ENCODE assay signal across 15 cellular contexts in the genomic region with DNA sequence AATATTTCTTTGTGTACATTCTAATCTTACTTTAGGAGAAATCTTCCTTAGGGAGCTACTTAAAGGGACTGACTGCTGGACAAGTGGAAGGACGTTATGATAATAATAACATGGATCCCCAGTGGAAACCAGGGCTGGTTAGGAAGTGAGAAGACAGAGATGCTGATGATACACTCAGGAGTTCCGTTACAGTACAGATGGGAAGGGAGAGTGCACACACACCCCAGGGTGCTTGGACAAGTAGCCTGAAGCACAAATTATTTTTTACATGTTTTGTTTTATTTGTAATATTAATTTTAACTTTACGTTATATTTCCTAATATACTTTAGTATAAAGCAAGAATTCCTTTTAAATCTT.
"Had no signal": no experiment of that assay in that cellular context is flagged by ENCODE, and none has a peak within 500 bp of the region (broad histone marks: within the 10 kb centered on the region; RNA-seq: fewer than 3 reads in every experiment).

No MANE protein-coding gene starts in this region.

- H3K9me3 ChIP-seq: gastroesophageal sphincter, ovary had no signal

- H3K4me3 Mint-ChIP-seq: activated CD4-positive, alpha-beta T cell treated with anti-CD3 and anti-CD28 coated beads for 36 hours; activated naive CD8-positive, alpha-beta T cell had no signal

- H3K4me1 ChIP-seq: gastroesophageal sphincter, psoas muscle, tibial artery had no signal

- ATAC-seq: activated CD4-positive, alpha-beta T cell treated with anti-CD3 and anti-CD28 coated beads for 36 hours; gastroesophageal sphincter; left ventricle myocardium superior; psoas muscle; right cardiac atrium; stimulated activated naive CD8-positive, alpha-beta T cell treated with anti-CD3 and anti-CD28 coated beads, Interleukin-15, Interleukin-2, amounts not matched to agents 100 U/mL and 50 U/mL, for 24 hours had no signal

- H3K4me3 ChIP-seq: esophagus muscularis mucosa, gastroesophageal sphincter, ovary, psoas muscle, tibial artery had no signal

- H3K27ac ChIP-seq: esophagus muscularis mucosa, gastroesophageal sphincter, ovary, psoas muscle, tibial artery, WERI-Rb-1 had no signal

- H3K27me3 ChIP-seq: esophagus muscularis mucosa, gastroesophageal sphincter, ovary, tibial artery had no signal

- H3K36me3 ChIP-seq: esophagus muscularis mucosa, gastroesophageal sphincter, ovary, tibial artery, WERI-Rb-1 had no signal

- H3K4me1 Mint-ChIP-seq: activated CD4-positive, alpha-beta T cell treated with anti-CD3 and anti-CD28 coated beads for 36 hours had no signal

- DNase-seq: activated CD4-positive, alpha-beta T cell treated with anti-CD3 and anti-CD28 coated beads for 36 hours; activated CD4-positive, alpha-beta T cell treated with anti-CD3 and anti-CD28 coated beads, Interleukin-2, amount 50 U/mL, for 48 hours; activated gamma-delta T cell treated with Interleukin-2 at 50 U/mL for 16 hours; effector CD8-positive, alpha-beta T cell; left ventricle myocardium superior; ovary; psoas muscle; right cardiac atrium; stimulated activated naive CD8-positive, alpha-beta T cell treated with anti-CD3 and anti-CD28 coated beads, Interleukin-15, Interleukin-2, amounts not matched to agents 100 U/mL and 50 U/mL, for 24 hours; substantia nigra; tibial artery; WERI-Rb-1 had no signal

- H3K27ac Mint-ChIP-seq: activated CD4-positive, alpha-beta T cell treated with anti-CD3 and anti-CD28 coated beads for 36 hours; activated naive CD8-positive, alpha-beta T cell had no signal

- H3K27me3 Mint-ChIP-seq: activated CD4-positive, alpha-beta T cell treated with anti-CD3 and anti-CD28 coated beads for 36 hours had no signal
